12 cellular contexts compared by ENCODE assay signal in genomic region chr5:62268239-62268638, GRCh38. TPM values are rescaled to one million over a fixed set of nuclear protein-coding genes. Genes with fewer than 3 reads are reported as not detected.
A peak's percentile ranks its signal among the peaks of the same experiment; 100 is the strongest.
DNase-seq lines count a peak whose midpoint lies in the region; ATAC-seq, FAIRE-seq and TF ChIP-seq lines count a peak whose summit lies in the region.
"Had no signal": no experiment of that assay in that cellular context is flagged by ENCODE, and none has a peak within 500 bp of the region (broad histone marks: within the 10 kb centered on the region; RNA-seq: fewer than 3 reads in every experiment).

No MANE protein-coding gene starts in this region.

- intact Hi-C loops in activated CD8-positive, alpha-beta T cell treated with anti-CD3 and anti-CD28 coated beads for 36 hours (cut with micrococcal nuclease) = no loop called here
- intact Hi-C loops in thyroid gland (cut with DNase I) = no loop called here

- no peak overlapping the region for H3K27ac ChIP-seq in thyroid gland
- H3K27ac ChIP-seq: C4-2B had no signal

- H3K4me3 ChIP-seq in bronchial epithelial cell (ENCODE audit: low read depth, low read length) = no peak overlapping the region
- H3K4me3 ChIP-seq in thyroid gland (replicated peaks in 1 of 3) = no peak overlapping the region

- H3K27ac Mint-ChIP-seq in activated CD8-positive, alpha-beta T cell treated with anti-CD3 and anti-CD28 coated beads for 36 hours = peak overlapping the region; percentile 79
- no peak overlapping the region for H3K27ac Mint-ChIP-seq in activated CD8-positive, alpha-beta T cell treated with anti-CD3 and anti-CD28 coated beads, Interleukin-2, amount 10 ng/mL, durations not matched to agents 7 days and 5 days
- H3K27ac Mint-ChIP-seq in natural killer cell treated with Interleukin-12 subunit alpha and Interleukin-12 subunit beta and Interleukin-15 and Interleukin-18, amount 100 ng/mL, for 72 hours = peak overlapping the region in 1 of 2 donors; percentile 58

- peaks cover 31% of the 10 kb centered on the region for H3K4me1 Mint-ChIP-seq in activated CD8-positive, alpha-beta T cell treated with anti-CD3 and anti-CD28 coated beads for 36 hours (ENCODE audit: low read depth)
- H3K4me1 Mint-ChIP-seq in activated CD8-positive, alpha-beta T cell treated with anti-CD3 and anti-CD28 coated beads, Interleukin-2, amount 10 ng/mL, durations not matched to agents 7 days and 5 days (ENCODE audit: low read depth) = peaks cover 49% of the 10 kb centered on the region
- H3K4me1 Mint-ChIP-seq in natural killer cell treated with Interleukin-12 subunit alpha and Interleukin-12 subunit beta and Interleukin-15 and Interleukin-18, amount 100 ng/mL, for 72 hours (ENCODE audit: low read depth in 2 of 2) = peaks cover 15 to 18% of the 10 kb centered on the region in 2 donors

- CTCF ChIA-PET in activated CD8-positive, alpha-beta T cell treated with anti-CD3 and anti-CD28 coated beads for 36 hours (lab: Charles Lee) = interaction anchor here (0.9 to 1.9 kb wide), 4 partner anchors 8 to 84 kb away, joined by 3 to 6 read pairs (median 4); no protein-coding TSS in a partner anchor
- CTCF ChIA-PET in activated CD8-positive, alpha-beta T cell treated with anti-CD3 and anti-CD28 coated beads, Interleukin-2, amount 10 ng/mL, durations not matched to agents 7 days and 5 days (lab: Charles Lee) = interaction anchor here (0.8 to 1.0 kb wide), 3 partner anchors 9 to 61 kb away, joined by 3 to 4 read pairs (median 3); no protein-coding TSS in a partner anchor

- H3K4me1 ChIP-seq in thyroid gland = no peaks in the 10 kb centered on the region

- no peaks in the 10 kb centered on the region for H3K9me3 Mint-ChIP-seq in activated CD8-positive, alpha-beta T cell treated with anti-CD3 and anti-CD28 coated beads for 36 hours
- peaks cover 5% of the 10 kb centered on the region for H3K9me3 Mint-ChIP-seq in activated CD8-positive, alpha-beta T cell treated with anti-CD3 and anti-CD28 coated beads, Interleukin-2, amount 10 ng/mL, durations not matched to agents 7 days and 5 days (ENCODE audit: insufficient read depth)
- H3K9me3 Mint-ChIP-seq in natural killer cell treated with Interleukin-12 subunit alpha and Interleukin-12 subunit beta and Interleukin-15 and Interleukin-18, amount 100 ng/mL, for 72 hours = peaks cover 3% of the 10 kb centered on the region

- H3K27me3 ChIP-seq in bronchial epithelial cell (ENCODE audit: control insufficient read depth, insufficient read depth, low read length) (no peaks in the 10 kb centered on the region), thyroid gland (no peaks in the 10 kb centered on the region)

- DNase-seq in activated CD8-positive, alpha-beta T cell treated with anti-CD3 and anti-CD28 coated beads for 36 hours = no peak
- no peak for DNase-seq in activated CD8-positive, alpha-beta T cell treated with anti-CD3 and anti-CD28 coated beads, Interleukin-2, amount 10 ng/mL, durations not matched to agents 7 days and 5 days
- DNase-seq in M059J (ENCODE audit: low read depth) (peak; percentile 42), bronchial epithelial cell (ENCODE audit: low read depth) (peak; percentile 98), thyroid gland (peak; percentile 20 to 21), NCI-H1092 treated with DMSO at 0.1 percent for 48 hours (lab: John Stamatoyannopoulos, UW) (no peak)
- DNase-seq in natural killer cell treated with Interleukin-12 subunit alpha and Interleukin-12 subunit beta and Interleukin-15 and Interleukin-18, amount 100 ng/mL, for 72 hours (ENCODE audit: low spot score) = no peak
- DNase-seq: activated CD4-positive, alpha-beta T cell treated with anti-CD3 and anti-CD28 coated beads for 4 hours; effector memory CD4-positive, alpha-beta T cell; MM.1S had no signal

- ATAC-seq in activated CD8-positive, alpha-beta T cell treated with anti-CD3 and anti-CD28 coated beads for 36 hours = peak; percentile 61
- ATAC-seq in activated CD8-positive, alpha-beta T cell treated with anti-CD3 and anti-CD28 coated beads, Interleukin-2, amount 10 ng/mL, durations not matched to agents 7 days and 5 days = no peak
- no peak for ATAC-seq in HG03025 (IDR thresholded peaks at IDR 0.05; ENCODE audit: low FRiP score, unreplicated experiment)
- no peak for ATAC-seq in natural killer cell treated with Interleukin-12 subunit alpha and Interleukin-12 subunit beta and Interleukin-15 and Interleukin-18, amount 100 ng/mL, for 72 hours

- H3K27me3 Mint-ChIP-seq in activated CD8-positive, alpha-beta T cell treated with anti-CD3 and anti-CD28 coated beads for 36 hours = no peaks in the 10 kb centered on the region
- H3K27me3 Mint-ChIP-seq in activated CD8-positive, alpha-beta T cell treated with anti-CD3 and anti-CD28 coated beads, Interleukin-2, amount 10 ng/mL, durations not matched to agents 7 days and 5 days (ENCODE audit: low read depth) = no peaks in the 10 kb centered on the region
- peaks cover 5 to 7% of the 10 kb centered on the region in 2 donors for H3K27me3 Mint-ChIP-seq in natural killer cell treated with Interleukin-12 subunit alpha and Interleukin-12 subunit beta and Interleukin-15 and Interleukin-18, amount 100 ng/mL, for 72 hours

- FAIRE-seq in bronchial epithelial cell (lab: Jason Lieb, UNC) = no peak

- POLR2A ChIA-PET in activated CD8-positive, alpha-beta T cell treated with anti-CD3 and anti-CD28 coated beads for 36 hours (lab: Charles Lee) = interaction anchor here (0.8 to 2.5 kb wide), 3 partner anchors 12 to 29 kb away, joined by 3 to 7 read pairs (median 4); no protein-coding TSS in a partner anchor
- POLR2A ChIA-PET in activated CD8-positive, alpha-beta T cell treated with anti-CD3 and anti-CD28 coated beads, Interleukin-2, amount 10 ng/mL, durations not matched to agents 7 days and 5 days (lab: Charles Lee) = interaction anchor here (1.1 to 1.4 kb wide), 2 partner anchors 37 to 40 kb away, joined by 4 read pairs; partner anchors contain the start of gene KIF2A

- no peaks in the 10 kb centered on the region for H3K9me3 ChIP-seq in thyroid gland

- TF ChIP-seq CTCF in activated CD8-positive, alpha-beta T cell treated with anti-CD3 and anti-CD28 coated beads for 36 hours (IDR thresholded peaks at IDR 0.05) = no peak
- no peak for TF ChIP-seq CTCF in bronchial epithelial cell (IDR thresholded peaks at IDR 0.05; ENCODE audit: insufficient read depth, low read length, severe bottlenecking)
- TF ChIP-seq CTCF in thyroid gland (IDR thresholded peaks at IDR 0.05) = no peak

- H3K36me3 Mint-ChIP-seq in activated CD8-positive, alpha-beta T cell treated with anti-CD3 and anti-CD28 coated beads for 36 hours (ENCODE audit: low read depth) = no peaks in the 10 kb centered on the region
- peaks cover 13% of the 10 kb centered on the region for H3K36me3 Mint-ChIP-seq in activated CD8-positive, alpha-beta T cell treated with anti-CD3 and anti-CD28 coated beads, Interleukin-2, amount 10 ng/mL, durations not matched to agents 7 days and 5 days (ENCODE audit: low read depth)
- no peaks in the 10 kb centered on the region for H3K36me3 Mint-ChIP-seq in natural killer cell treated with Interleukin-12 subunit alpha and Interleukin-12 subunit beta and Interleukin-15 and Interleukin-18, amount 100 ng/mL, for 72 hours

- 28 to 41% methylated on average over 1 of the region's 1 CpG for WGBS in thyroid gland, 2 donors

- no peak for TF ChIP-seq POLR2A in thyroid gland (IDR thresholded peaks at IDR 0.05)

- H3K4me3 Mint-ChIP-seq in activated CD8-positive, alpha-beta T cell treated with anti-CD3 and anti-CD28 coated beads for 36 hours = no peak overlapping the region
- H3K4me3 Mint-ChIP-seq in activated CD8-positive, alpha-beta T cell treated with anti-CD3 and anti-CD28 coated beads, Interleukin-2, amount 10 ng/mL, durations not matched to agents 7 days and 5 days = no peak overlapping the region
- no peak overlapping the region for H3K4me3 Mint-ChIP-seq in natural killer cell treated with Interleukin-12 subunit alpha and Interleukin-12 subunit beta and Interleukin-15 and Interleukin-18, amount 100 ng/mL, for 72 hours

- H3K36me3 ChIP-seq in bronchial epithelial cell (ENCODE audit: control insufficient read depth, insufficient read depth, low read length) = no peaks in the 10 kb centered on the region
- no peaks in the 10 kb centered on the region for H3K36me3 ChIP-seq in thyroid gland

RNA-seq across cellular contexts. Expression of gene KIF2A, which starts 37.8 kb away (rescaled TPM):
- total RNA-seq in activated CD8-positive, alpha-beta T cell treated with anti-CD3 and anti-CD28 coated beads for 36 hours = 100 to 1,000 TPM; 251 to 257 TPM
- total RNA-seq in activated CD8-positive, alpha-beta T cell treated with anti-CD3 and anti-CD28 coated beads, Interleukin-2, amount 10 ng/mL, durations not matched to agents 7 days and 5 days = 100 to 1,000 TPM; 149 to 151 TPM
- total RNA-seq in M059J (2014; rRNA removed; shearing (Covaris generic)) = 52.4 and 59.7 TPM in 2 replicates
- total RNA-seq in bronchial epithelial cell (34.2 and 39.7 TPM in 2 replicates), thyroid gland (100 to 1,000 TPM in 1 of 4 donors, 10 to 100 TPM in 3; 34.9 to 118 (median 54.8) TPM)
- total RNA-seq in natural killer cell treated with Interleukin-12 subunit alpha and Interleukin-12 subunit beta and Interleukin-15 and Interleukin-18, amount 100 ng/mL, for 72 hours = 100 to 1,000 TPM; 190 to 201 TPM

Comparison
In these comparisons a context has a peak if more than half of its experiments do, and no peak if none do; other contexts are left out.
1. DNase-seq: peak in M059J (single experiment), bronchial epithelial cell (single experiment) and thyroid gland (2 of 2); none in activated CD8-positive, alpha-beta T cell treated with anti-CD3 and anti-CD28 coated beads for 36 hours (single experiment), activated CD8-positive, alpha-beta T cell treated with anti-CD3 and anti-CD28 coated beads, Interleukin-2, amount 10 ng/mL, durations not matched to agents 7 days and 5 days (single experiment), natural killer cell treated with Interleukin-12 subunit alpha and Interleukin-12 subunit beta and Interleukin-15 and Interleukin-18, amount 100 ng/mL, for 72 hours (single experiment) and NCI-H1092 treated with DMSO at 0.1 percent for 48 hours (single experiment).